7 cellular contexts compared by ENCODE assay signal in genomic region chr2:111482985-111483679, GRCh38.
A peak's percentile ranks its signal among the peaks of the same experiment; 100 is the strongest.
DNase-seq lines count a peak whose midpoint lies in the region; ATAC-seq and FAIRE-seq lines count a peak whose summit lies in the region.
"Not testable (repeated sequence)": the region's sequence is repeated elsewhere in the genome, so short reads cannot be mapped to it uniquely, and the experiment has no call there.

No MANE protein-coding gene starts in this region.

- not testable (repeated sequence) for H3K4me3 Mint-ChIP-seq in central memory CD8-positive, alpha-beta T cell; memory B cell

- H3K36me3 Mint-ChIP-seq in central memory CD8-positive, alpha-beta T cell (ENCODE audit: insufficient read depth); memory B cell: not testable (repeated sequence)

- H3K9me3 Mint-ChIP-seq in central memory CD8-positive, alpha-beta T cell; memory B cell: not testable (repeated sequence)

- ATAC-seq in GM18868 (IDR thresholded peaks at IDR 0.05; ENCODE audit: unreplicated experiment) (peak; percentile 91), GM21576 (IDR thresholded peaks at IDR 0.05; ENCODE audit: unreplicated experiment) (peak; percentile 77), HG03025 (IDR thresholded peaks at IDR 0.05; ENCODE audit: low FRiP score, unreplicated experiment) (peak; percentile 51), memory B cell (ENCODE audit: low read depth) (peak; percentile 87)
- ATAC-seq in central memory CD8-positive, alpha-beta T cell (replicated peaks; ENCODE audit: extremely low read depth, poor library complexity, severe bottlenecking) = peak; percentile 99

- DNase-seq in HTR-8/SVneo (ENCODE audit: insufficient read length, low spot score); central memory CD8-positive, alpha-beta T cell (ENCODE audit: low spot score in 2 of 2); memory B cell (ENCODE audit: low spot score in 2 of 2): not testable (repeated sequence)
- DNase-seq in activated CD4-positive, alpha-beta T cell treated with anti-CD3 and anti-CD28 coated beads, Interleukin-2, amount 50 U/mL, for 4 hours = peak; percentile 23 to 34

- not testable (repeated sequence) for H3K4me1 Mint-ChIP-seq in central memory CD8-positive, alpha-beta T cell; memory B cell

- H3K27ac Mint-ChIP-seq in central memory CD8-positive, alpha-beta T cell (ENCODE audit: low read depth); memory B cell: not testable (repeated sequence)

- not testable (repeated sequence) for H3K27me3 Mint-ChIP-seq in central memory CD8-positive, alpha-beta T cell; memory B cell

- FAIRE-seq in HTR-8/SVneo (lab: Jason Lieb, UNC) = peak; percentile 60
